In the genomic region with DNA sequence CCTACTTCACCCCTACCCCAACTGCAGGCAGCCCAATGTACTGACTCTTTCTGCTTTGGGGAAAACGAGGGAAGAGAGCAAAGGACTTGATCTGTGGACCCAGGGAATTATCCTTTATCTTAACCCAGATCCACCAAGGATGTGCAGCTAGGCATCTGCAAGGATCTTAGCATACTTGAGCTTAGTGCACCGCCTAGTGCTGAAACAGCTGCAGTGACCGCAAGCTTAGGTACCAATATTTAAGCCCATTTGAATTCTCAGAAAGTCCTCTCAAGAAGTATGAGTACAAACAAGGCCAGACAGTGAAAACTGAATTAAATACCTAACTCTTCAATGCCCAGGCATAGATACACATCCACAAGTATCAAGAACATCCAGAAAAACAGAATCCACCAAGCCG, we compare ENCODE assay signal across 13 cellular contexts.
DNase-seq lines count a peak whose midpoint lies in the region; ATAC-seq, FAIRE-seq and TF ChIP-seq lines count a peak whose summit lies in the region.
"Had no signal": no experiment of that assay in that cellular context is flagged by ENCODE, and none has a peak within 500 bp of the region (broad histone marks: within the 10 kb centered on the region; RNA-seq: fewer than 3 reads in every experiment).

No MANE protein-coding gene starts in this region.

- POLR2A ChIA-PET in HEK293 (lab: Yijun Ruan, JAX): no interaction called here

- no peak overlapping the region for H3K4me2 ChIP-seq in astrocyte (ENCODE audit: low read length)

- no peak for ATAC-seq in HG03521 (IDR thresholded peaks at IDR 0.05; ENCODE audit: unreplicated experiment)
- ATAC-seq in HG02970 (IDR thresholded peaks at IDR 0.05; ENCODE audit: low FRiP score, unreplicated experiment): no peak

- no peak for FAIRE-seq in astrocyte (lab: Jason Lieb, UNC)
- FAIRE-seq: G401.6 had no signal

- H3K27ac ChIP-seq in HEK293 (ENCODE audit: extremely low read depth, low read depth, low read length): no peak overlapping the region
- no peak overlapping the region for H3K27ac ChIP-seq in astrocyte (ENCODE audit: low read depth, low read length)
- no peak overlapping the region for H3K27ac ChIP-seq in suprapubic skin
- H3K27ac ChIP-seq: HL-60 had no signal

- peak; percentile 75 for DNase-seq in NCI-H2107 treated with DMSO at 0.1 percent for 48 hours (lab: John Stamatoyannopoulos, UW; ENCODE audit: unreplicated experiment)
- peak; percentile 35 for DNase-seq in astrocyte (ENCODE audit: low read depth)
- peak; percentile 2 for DNase-seq in kidney epithelial cell (ENCODE audit: low read depth)
- no peak for DNase-seq in stimulated activated CD4-positive, alpha-beta T cell treated with anti-CD3 and anti-CD28 coated beads, Interleukin-2, amount 100 ng/mL, for 24 hours
- DNase-seq in suprapubic skin (ENCODE audit: low spot score in 2 of 2): no peak
- DNase-seq: activated T-cell treated with anti-CD3 and anti-CD28 coated beads, Interleukin-2, amount 50 U/mL, for 24 hours; cerebellar nuclear complex; NCI-H446 treated with DMSO at 0.1 percent for 48 hours had no signal

- no peaks in the 10 kb centered on the region for H4K20me1 ChIP-seq in astrocyte (ENCODE audit: insufficient read depth, low read length)

- TF ChIP-seq CTCF in HEK293 (tag by site-specific recombination; IDR thresholded peaks at IDR 0.05) (no peak), astrocyte (IDR thresholded peaks at IDR 0.05; ENCODE audit: insufficient read depth, low read depth, low read length) (peak; percentile 50), kidney epithelial cell (IDR thresholded peaks at IDR 0.05; ENCODE audit: insufficient read depth, low read length, poor library complexity, severe bottlenecking) (peak; percentile 27), suprapubic skin (IDR thresholded peaks at IDR 0.05) (no peak)

- no peaks in the 10 kb centered on the region for H3K27me3 Mint-ChIP-seq in astrocyte (ENCODE audit: low read depth, unreplicated experiment)
- H3K27me3 Mint-ChIP-seq: activated T-cell treated with anti-CD3 and anti-CD28 coated beads, Interleukin-2, amount 50 U/mL, for 24 hours had no signal

- H3K9ac ChIP-seq in astrocyte (ENCODE audit: low read length): no peak overlapping the region

- CTCF ChIA-PET in HEK293 (lab: Yijun Ruan, JAX): interaction anchor here (0.7 kb wide), 1 partner anchor 793 kb away, joined by 4 read pairs; no protein-coding TSS in a partner anchor

- peaks cover 3% of the 10 kb centered on the region for H3K9me3 Mint-ChIP-seq in astrocyte (ENCODE audit: unreplicated experiment)

- H3K36me3 Mint-ChIP-seq in astrocyte (ENCODE audit: low read depth, unreplicated experiment): no peaks in the 10 kb centered on the region

- H3K36me3 ChIP-seq in HEK293 (ENCODE audit: control insufficient read depth in 2 of 2, insufficient read depth in 1 of 2, low read length in 2 of 2) (no peaks in the 10 kb centered on the region), astrocyte (ENCODE audit: insufficient read depth, low read length) (no peaks in the 10 kb centered on the region), kidney epithelial cell (ENCODE audit: control insufficient read depth, insufficient read depth, low read length) (no peaks in the 10 kb centered on the region), suprapubic skin (no peaks in the 10 kb centered on the region)

- H3K4me1 Mint-ChIP-seq in astrocyte (ENCODE audit: low read depth, unreplicated experiment): no peaks in the 10 kb centered on the region

- H3K4me1 ChIP-seq in HEK293 (ENCODE audit: control insufficient read depth, insufficient read depth, low read length) (no peaks in the 10 kb centered on the region), astrocyte (ENCODE audit: insufficient read depth, low read length) (no peaks in the 10 kb centered on the region), suprapubic skin (no peaks in the 10 kb centered on the region)

- no peak for TF ChIP-seq EP300 in suprapubic skin (IDR thresholded peaks at IDR 0.05)

- H3K27me3 ChIP-seq in astrocyte (ENCODE audit: insufficient read depth, low read length): no peaks in the 10 kb centered on the region
- H3K27me3 ChIP-seq in kidney epithelial cell (ENCODE audit: control insufficient read depth, insufficient read depth, low read length): no peaks in the 10 kb centered on the region
- no peaks in the 10 kb centered on the region for H3K27me3 ChIP-seq in suprapubic skin

- H3K9me3 ChIP-seq in HEK293 (ENCODE audit: control insufficient read depth, insufficient read depth, low read depth, low read length) (no peaks in the 10 kb centered on the region), astrocyte (ENCODE audit: insufficient read depth, low read depth, low read length) (no peaks in the 10 kb centered on the region), suprapubic skin (peaks cover 5% of the 10 kb centered on the region)

- WGBS in suprapubic skin: 63% methylated on average over 4 of the region's 4 CpGs

- TF ChIP-seq POLR2A in suprapubic skin (IDR thresholded peaks at IDR 0.05): no peak

- no peak overlapping the region for H3K27ac Mint-ChIP-seq in astrocyte (ENCODE audit: unreplicated experiment)
- H3K27ac Mint-ChIP-seq: activated T-cell treated with anti-CD3 and anti-CD28 coated beads, Interleukin-2, amount 50 U/mL, for 24 hours had no signal

- no peak overlapping the region for H2AFZ ChIP-seq in astrocyte (ENCODE audit: low read depth, low read length)

- H3K4me3 ChIP-seq in HEK293 (ENCODE audit: low read depth, low read length) (no peak overlapping the region), astrocyte (ENCODE audit: insufficient read depth, low read depth, low read length) (no peak overlapping the region), kidney epithelial cell (ENCODE audit: low read depth, low read length) (no peak overlapping the region), suprapubic skin (no peak overlapping the region)

- H3K79me2 ChIP-seq in astrocyte (ENCODE audit: insufficient read depth, low read length): no peaks in the 10 kb centered on the region

- no peak overlapping the region for H3K4me3 Mint-ChIP-seq in astrocyte (ENCODE audit: unreplicated experiment)
- H3K4me3 Mint-ChIP-seq: activated T-cell treated with anti-CD3 and anti-CD28 coated beads, Interleukin-2, amount 50 U/mL, for 24 hours had no signal

TF ChIP-seq in HEK293, 187 proteins besides CTCF, POLR2A, EP300 and RAD21:
- TF ChIP-seq BCL6B (tag by site-specific recombination; IDR thresholded peaks at IDR 0.05): no peak
- no peak for TF ChIP-seq BCL11A (tag by site-specific recombination; IDR thresholded peaks at IDR 0.05; ENCODE audit: low read depth)
- no peak for TF ChIP-seq KLF10 (tag by site-specific recombination; IDR thresholded peaks at IDR 0.05)
- TF ChIP-seq YY1 (tag by site-specific recombination; IDR thresholded peaks at IDR 0.05): no peak
- TF ChIP-seq ZSCAN5A (tag by site-specific recombination; IDR thresholded peaks at IDR 0.05): no peak
- TF ChIP-seq GLIS2 (tag by site-specific recombination; IDR thresholded peaks at IDR 0.05): no peak
- TF ChIP-seq, protein P1, sequence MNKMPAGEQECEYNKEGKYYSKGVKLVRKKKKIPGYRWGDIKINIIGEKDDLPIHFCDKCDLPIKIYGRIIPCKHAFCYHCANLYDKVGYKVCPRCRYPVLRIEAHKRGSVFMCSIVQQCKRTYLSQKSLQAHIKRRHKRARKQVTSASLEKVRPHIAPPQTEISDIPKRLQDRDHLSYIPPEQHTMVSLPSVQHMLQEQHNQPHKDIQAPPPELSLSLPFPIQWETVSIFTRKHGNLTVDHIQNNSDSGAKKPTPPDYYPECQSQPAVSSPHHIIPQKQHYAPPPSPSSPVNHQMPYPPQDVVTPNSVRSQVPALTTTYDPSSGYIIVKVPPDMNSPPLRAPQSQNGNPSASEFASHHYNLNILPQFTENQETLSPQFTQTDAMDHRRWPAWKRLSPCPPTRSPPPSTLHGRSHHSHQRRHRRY (tag by site-specific recombination; IDR thresholded peaks at IDR 0.05): no peak
- peak; percentile 28 for TF ChIP-seq ZNF654 (tag by site-specific recombination; IDR thresholded peaks at IDR 0.05; ENCODE audit: low read depth)

Comparison
In these comparisons a context has a peak if more than half of its experiments do, and no peak if none do; other contexts are left out.
1. CTCF ChIP-seq: peak in astrocyte (single experiment) and kidney epithelial cell (single experiment); none in HEK293 (single experiment) and suprapubic skin (0 of 2).
2. DNase-seq: peak in NCI-H2107 treated with DMSO at 0.1 percent for 48 hours (single experiment), astrocyte (single experiment) and kidney epithelial cell (single experiment); none in stimulated activated CD4-positive, alpha-beta T cell treated with anti-CD3 and anti-CD28 coated beads, Interleukin-2, amount 100 ng/mL, for 24 hours (0 of 2) and suprapubic skin (0 of 2).